ENCODE assay signal across 8 cellular contexts in the genomic region with DNA sequence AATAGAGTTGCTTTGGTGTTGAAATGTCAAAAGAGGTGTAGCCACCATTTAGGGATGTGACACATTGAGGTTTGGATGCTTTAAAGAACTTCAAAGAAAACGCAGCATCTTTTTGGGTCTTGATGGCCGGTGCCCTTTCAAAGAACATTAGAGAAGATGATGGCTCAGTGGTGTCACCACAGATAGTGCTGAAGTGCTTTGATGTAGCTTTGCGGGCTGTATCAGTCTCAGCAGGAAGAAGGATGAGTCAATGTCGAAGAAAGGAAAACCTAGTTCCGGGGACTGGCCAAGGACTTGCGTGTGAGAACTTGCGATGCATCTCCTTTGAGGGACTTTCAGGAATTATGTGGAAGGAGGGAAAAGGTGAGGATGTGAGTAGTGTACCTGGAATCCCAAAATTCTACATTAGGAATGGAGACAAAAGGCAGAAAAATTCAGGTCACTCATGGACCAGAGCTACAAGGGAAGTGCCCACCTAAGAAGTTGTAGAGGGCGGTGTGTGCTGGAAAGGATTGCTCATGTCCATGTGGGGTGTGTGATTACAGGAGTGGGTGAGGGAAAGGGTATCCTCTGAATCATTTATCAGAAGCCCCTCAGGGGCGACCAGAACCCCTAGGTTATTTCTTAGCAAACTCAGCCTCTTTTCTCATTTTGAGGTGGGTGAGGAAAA. TPM values are rescaled to one million over a fixed set of nuclear protein-coding genes. Genes with fewer than 3 reads are reported as not detected.
A peak's percentile ranks its signal among the peaks of the same experiment; 100 is the strongest.
DNase-seq lines count a peak whose midpoint lies in the region; ATAC-seq and TF ChIP-seq lines count a peak whose summit lies in the region.

No MANE protein-coding gene starts in this region.

- peak; percentile 54 for ATAC-seq in GM21528 (IDR thresholded peaks at IDR 0.05; ENCODE audit: low FRiP score, unreplicated experiment)
- ATAC-seq in activated T-cell treated with anti-CD3 and anti-CD28 coated beads, Interleukin-2, amount 50 U/mL, for 4 hours = peak; percentile 86 to 91
- ATAC-seq in PC-3 = no peak

- BruUV-seq in PC-3 (replicated peaks; lab: Mats Ljungman, UMichigan) = no TSS peak

- POLR2A ChIA-PET in PC-3 (lab: Charles Lee; ENCODE audit: unreplicated experiment) = no interaction called here

- H3K9me2 ChIP-seq in MM.1S (replicated peaks; ENCODE audit: insufficient read depth, low read length) (no peaks in the 10 kb centered on the region), PC-3 (replicated peaks; ENCODE audit: low read length) (no peaks in the 10 kb centered on the region)

- intact Hi-C loops in PC-3 (cut with micrococcal nuclease) = no loop called here

- H4K20me1 ChIP-seq in BLaER1 treated with 17β-estradiol and CSF1 and Interleukin-3, amounts not matched to agents 10 nM and 100 nM = no peaks in the 10 kb centered on the region
- H4K20me1 ChIP-seq in MM.1S (ENCODE audit: insufficient read depth, low read length) = no peaks in the 10 kb centered on the region
- no peaks in the 10 kb centered on the region for H4K20me1 ChIP-seq in PC-3 (ENCODE audit: low read length)

- H3K4me2 ChIP-seq in BLaER1 treated with 17β-estradiol and CSF1 and Interleukin-3, amounts not matched to agents 10 nM and 100 nM = peak overlapping the region; percentile 73 to 94 (median 85)
- peak overlapping the region; percentile 86 for H3K4me2 ChIP-seq in MM.1S (ENCODE audit: low read depth, low read length)
- no peak overlapping the region for H3K4me2 ChIP-seq in PC-3 (ENCODE audit: low read length)

- TF ChIP-seq CTCF in MM.1S (IDR thresholded peaks at IDR 0.05; ENCODE audit: low read length) = no peak
- TF ChIP-seq CTCF in PC-3 (conservative IDR thresholded peaks at IDR 0.05; ENCODE audit: low read depth, low read length) = no peak

- no peaks in the 10 kb centered on the region for H3K9me3 Mint-ChIP-seq in activated T-cell treated with anti-CD3 and anti-CD28 coated beads, Interleukin-2, amount 50 U/mL, for 4 hours

- H3K79me2 ChIP-seq in MM.1S (ENCODE audit: low read length) (no peaks in the 10 kb centered on the region), PC-3 (ENCODE audit: low read length) (no peaks in the 10 kb centered on the region)

- H2AFZ ChIP-seq in MM.1S (ENCODE audit: low read length) = peak overlapping the region; percentile 56
- no peak overlapping the region for H2AFZ ChIP-seq in PC-3 (ENCODE audit: low read length)

- H3K27ac ChIP-seq in BLaER1 treated with 17β-estradiol and CSF1 and Interleukin-3, amounts not matched to agents 10 nM and 100 nM = peak overlapping the region in 8 of 11 experiments; percentile 27 to 70 (median 60); a peak in 16 of 22 replicates
- peak overlapping the region; percentile 78 for H3K27ac ChIP-seq in MM.1S (ENCODE audit: low read length)
- H3K27ac ChIP-seq in PC-3 (ENCODE audit: low read length) = no peak overlapping the region

- peak overlapping the region; percentile 75 for H3K4me3 Mint-ChIP-seq in activated T-cell treated with anti-CD3 and anti-CD28 coated beads, Interleukin-2, amount 50 U/mL, for 4 hours

- H3K36me3 Mint-ChIP-seq in activated T-cell treated with anti-CD3 and anti-CD28 coated beads, Interleukin-2, amount 50 U/mL, for 4 hours (ENCODE audit: insufficient read depth) = no peaks in the 10 kb centered on the region

- H3K36me3 ChIP-seq in BLaER1 treated with 17β-estradiol and CSF1 and Interleukin-3, amounts not matched to agents 10 nM and 100 nM = no peaks in the 10 kb centered on the region
- H3K36me3 ChIP-seq in MM.1S (replicated peaks; ENCODE audit: insufficient read depth, low read length) = no peaks in the 10 kb centered on the region
- H3K36me3 ChIP-seq in PC-3 (ENCODE audit: low read depth, low read length) = no peaks in the 10 kb centered on the region

- CTCF ChIA-PET in PC-3 (lab: Charles Lee) = no interaction called here

- H3K27me3 ChIP-seq in BLaER1 treated with 17β-estradiol and CSF1 and Interleukin-3, amounts not matched to agents 10 nM and 100 nM = no peaks in the 10 kb centered on the region
- H3K27me3 ChIP-seq in MM.1S (replicated peaks; ENCODE audit: insufficient read depth, low read length) (no peaks in the 10 kb centered on the region), PC-3 (ENCODE audit: low read length) (0 out of 2 replicates have a peak, but pooled peaks cover 4% of the 10 kb centered on the region)

- DNase-seq in MM.1S = peak; percentile 52
- DNase-seq in activated T-cell treated with anti-CD3 and anti-CD28 coated beads, Interleukin-2, amount 50 U/mL, for 4 hours = peak; percentile 63
- DNase-seq in stimulated activated CD4-positive, alpha-beta T cell treated with anti-CD3 and anti-CD28 coated beads, Interleukin-2, amount 100 ng/mL, for 4 hours (ENCODE audit: low read depth) = peak; percentile 66
- no peak for DNase-seq in AG08396 (ENCODE audit: low spot score)
- no peak for DNase-seq in PC-3
- DNase-seq in RKO (ENCODE audit: low spot score) = no peak

- no peaks in the 10 kb centered on the region for H3K9me3 ChIP-seq in BLaER1 treated with 17β-estradiol and CSF1 and Interleukin-3, amounts not matched to agents 10 nM and 100 nM (replicated peaks in 1 of 11)
- H3K9me3 ChIP-seq in MM.1S (replicated peaks; ENCODE audit: insufficient read depth, low read length) (no peaks in the 10 kb centered on the region), PC-3 (ENCODE audit: low read length) (no peaks in the 10 kb centered on the region)

- peaks cover 79% of the 10 kb centered on the region for H3K4me1 Mint-ChIP-seq in activated T-cell treated with anti-CD3 and anti-CD28 coated beads, Interleukin-2, amount 50 U/mL, for 4 hours (ENCODE audit: low read depth)

- peak overlapping the region in 2 of 11 experiments; percentile 6 to 41; a peak in 3 of 22 replicates for H3K9ac ChIP-seq in BLaER1 treated with 17β-estradiol and CSF1 and Interleukin-3, amounts not matched to agents 10 nM and 100 nM
- H3K9ac ChIP-seq in MM.1S (ENCODE audit: low read length) (peak overlapping the region; percentile 42; the same call in 1 of the 2 replicates), PC-3 (ENCODE audit: low read length) (no peak overlapping the region)

- H3K27me3 Mint-ChIP-seq in activated T-cell treated with anti-CD3 and anti-CD28 coated beads, Interleukin-2, amount 50 U/mL, for 4 hours (ENCODE audit: low read depth) = no peaks in the 10 kb centered on the region

- H3K4me3 ChIP-seq in BLaER1 treated with 17β-estradiol and CSF1 and Interleukin-3, amounts not matched to agents 10 nM and 100 nM = peak overlapping the region in 5 of 10 experiments; percentile 3 to 45 (median 15); a peak in 6 of 20 replicates
- peak overlapping the region; percentile 44 for H3K4me3 ChIP-seq in MM.1S (ENCODE audit: low read length)
- H3K4me3 ChIP-seq in PC-3 (ENCODE audit: low read length) = no peak overlapping the region

- H3F3A ChIP-seq in MM.1S (ENCODE audit: insufficient read depth, low read length) (peaks cover 21% of the 10 kb centered on the region), PC-3 (ENCODE audit: low read length, unreplicated experiment) (no peaks in the 10 kb centered on the region)

- H3K4me1 ChIP-seq in BLaER1 treated with 17β-estradiol and CSF1 and Interleukin-3, amounts not matched to agents 10 nM and 100 nM = peaks cover 24 to 31% (median 26%) of the 10 kb centered on the region in 10 experiments
- H3K4me1 ChIP-seq in MM.1S (ENCODE audit: low read length) (peaks cover 20% of the 10 kb centered on the region), PC-3 (ENCODE audit: insufficient read depth, low read length) (no peaks in the 10 kb centered on the region)

RNA-seq across cellular contexts. Expression of gene GZMB, which starts 39.7 kb away (rescaled TPM):
- total RNA-seq in activated T-cell treated with anti-CD3 and anti-CD28 coated beads, Interleukin-2, amount 50 U/mL, for 4 hours = 1,000 to 10,000 TPM; 1,078 to 3,056 (median 1,179) TPM
- total RNA-seq in PC-3 (2014; rRNA removed) = not detected in 2 replicates

Comparison
In these comparisons a context has a peak if more than half of its experiments do, and no peak if none do; other contexts are left out.
1. DNase-seq: peak in MM.1S (single experiment), activated T-cell treated with anti-CD3 and anti-CD28 coated beads, Interleukin-2, amount 50 U/mL, for 4 hours (single experiment) and stimulated activated CD4-positive, alpha-beta T cell treated with anti-CD3 and anti-CD28 coated beads, Interleukin-2, amount 100 ng/mL, for 4 hours (single experiment); none in AG08396 (single experiment), PC-3 (single experiment) and RKO (single experiment).
2. RNA of gene GZMB, which starts 39.7 kb away (total RNA-seq): 1,078 to 3,056 TPM in activated T-cell treated with anti-CD3 and anti-CD28 coated beads, Interleukin-2, amount 50 U/mL, for 4 hours; not detected in PC-3; every median in the first group is over 1,000 times any median in the second.